In genomic region chr6:165686966-165687365, GRCh38 we compare ENCODE assay signal across 18 cellular contexts. TPM values are rescaled to one million over a fixed set of nuclear protein-coding genes. Genes with fewer than 3 reads are reported as not detected.
"Had no signal": no experiment of that assay in that cellular context is flagged by ENCODE, and none has a peak within 500 bp of the region (broad histone marks: within the 10 kb centered on the region; RNA-seq: fewer than 3 reads in every experiment).

No MANE protein-coding gene starts in this region.

- H3K4me3 ChIP-seq: adrenal gland, ascending aorta, esophagus squamous epithelium, thyroid gland had no signal

- FAIRE-seq: colon had no signal

- H3K9me3 ChIP-seq: adrenal gland, ascending aorta, esophagus squamous epithelium, thyroid gland had no signal

- DNase-seq: activated CD4-positive, alpha-beta T cell treated with anti-CD3 and anti-CD28 coated beads, Interleukin-2, amount 10 ng/mL, durations not matched to agents 7 days and 5 days; activated CD4-positive, CD25-positive, alpha-beta regulatory T cell treated with anti-CD3 and anti-CD28 coated beads, Interleukin-2, amount 50 U/mL, for 72 hours; activated T-cell treated with anti-CD3 and anti-CD28 coated beads, Interleukin-2, amount 50 U/mL, for 1 hour; adrenal gland; brain microvascular endothelial cell; esophagus squamous epithelium; hippocampal formation; nephron progenitor cell; retina; stimulated activated CD4-positive, alpha-beta T cell treated with anti-CD3 and anti-CD28 coated beads, Interleukin-4, amount 100 ng/mL, for 24 hours; stimulated activated naive CD4-positive, alpha-beta T cell treated with Interleukin-2 at 50 U/mL for 16 hours; thyroid gland; WERI-Rb-1 had no signal

- H3K27ac ChIP-seq: adrenal gland, ascending aorta, brain microvascular endothelial cell, esophagus squamous epithelium, thyroid gland, WERI-Rb-1 had no signal

- H3K27me3 ChIP-seq: adrenal gland, ascending aorta, brain microvascular endothelial cell, thyroid gland had no signal

- H3K4me1 ChIP-seq: adrenal gland, ascending aorta, esophagus squamous epithelium had no signal

- ATAC-seq: activated naive CD4-positive, alpha-beta T cell treated with anti-CD3 and anti-CD28 coated beads, Interleukin-2, amount 50 U/mL, for 72 hours; activated T-helper 17 cell treated with anti-CD3 and anti-CD28 coated beads, Interleukin-2, amount 50 U/mL, for 72 hours; SK-N-SH treated with all-trans-retinoic acid at 6 μM for 48 hours had no signal

- H3K36me3 ChIP-seq: adrenal gland, ascending aorta, brain microvascular endothelial cell, esophagus squamous epithelium, thyroid gland, WERI-Rb-1 had no signal

RNA-seq across cellular contexts. Expression of gene PDE10A, which starts 23.9 kb away (rescaled TPM):
- total RNA-seq: activated CD4-positive, alpha-beta T cell treated with anti-CD3 and anti-CD28 coated beads, Interleukin-2, amount 10 ng/mL, durations not matched to agents 7 days and 5 days; activated naive CD4-positive, alpha-beta T cell treated with anti-CD3 and anti-CD28 coated beads, Interleukin-2, amount 50 U/mL, for 72 hours; activated T-helper 17 cell treated with anti-CD3 and anti-CD28 coated beads, Interleukin-2, amount 50 U/mL, for 72 hours had no signal
